Comparison of ENCODE assay signal across 22 cellular contexts in the genomic region with DNA sequence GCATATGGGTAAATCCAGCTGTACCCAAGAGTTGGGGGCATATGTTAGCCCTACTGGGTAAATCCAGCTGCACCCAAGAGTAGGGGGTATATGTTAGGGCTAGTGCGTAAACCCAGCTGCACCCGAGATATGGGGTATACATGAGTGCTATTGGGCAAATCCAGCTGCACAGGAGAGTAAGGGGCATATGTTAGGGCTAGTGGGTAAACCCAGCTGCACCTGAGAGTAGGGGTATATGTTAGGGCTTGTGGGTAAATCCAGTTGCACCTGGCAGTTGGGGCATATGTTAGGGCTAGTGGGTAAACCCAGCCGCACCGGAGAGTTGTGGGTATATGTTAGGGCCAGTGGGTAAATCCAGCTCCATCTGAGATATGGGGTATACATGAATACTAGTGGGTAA.
DNase-seq lines count a peak whose midpoint lies in the region; ATAC-seq and TF ChIP-seq lines count a peak whose summit lies in the region.
"Had no signal": no experiment of that assay in that cellular context is flagged by ENCODE, and none has a peak within 500 bp of the region (broad histone marks: within the 10 kb centered on the region; RNA-seq: fewer than 3 reads in every experiment).

No MANE protein-coding gene starts in this region.

- H3K27ac ChIP-seq in esophagus muscularis mucosa (replicated peaks in 1 of 4) = no peak overlapping the region
- H3K27ac ChIP-seq: 22Rv1, A549, BLaER1 had no signal

- H3K4me3 Mint-ChIP-seq in natural killer cell treated with Interleukin-12 subunit alpha and Interleukin-12 subunit beta and Interleukin-15 and Interleukin-18, amount 100 ng/mL, for 72 hours = no peak overlapping the region
- no peak overlapping the region for H3K4me3 Mint-ChIP-seq in progenitor cell of endocrine pancreas (ENCODE audit: low read depth)
- H3K4me3 Mint-ChIP-seq: B cell; CD14-positive monocyte; CD4-positive, alpha-beta memory T cell; CD4-positive, CD25-positive, alpha-beta regulatory T cell; CD8-positive, alpha-beta memory T cell had no signal

- no peak for TF ChIP-seq EP300 in esophagus muscularis mucosa (IDR thresholded peaks at IDR 0.05)

- peak; percentile 38 to 63 for ATAC-seq in natural killer cell treated with Interleukin-12 subunit alpha and Interleukin-12 subunit beta and Interleukin-15 and Interleukin-18, amount 100 ng/mL, for 72 hours
- ATAC-seq: A549, GM12878 had no signal

- no peak overlapping the region for H3K4me3 ChIP-seq in esophagus muscularis mucosa
- no peak overlapping the region for H3K4me3 ChIP-seq in BE2C (ENCODE audit: low read depth, low read length)
- H3K4me3 ChIP-seq: A549, BLaER1, GM12878 had no signal

- H3K4me1 ChIP-seq in esophagus muscularis mucosa (peaks cover 0 to 16% (median 14%) of the 10 kb centered on the region in 4 donors), BE2C (no peaks in the 10 kb centered on the region)
- H3K4me1 ChIP-seq: BLaER1 had no signal

- no peaks in the 10 kb centered on the region for H3K36me3 Mint-ChIP-seq in natural killer cell treated with Interleukin-12 subunit alpha and Interleukin-12 subunit beta and Interleukin-15 and Interleukin-18, amount 100 ng/mL, for 72 hours
- H3K36me3 Mint-ChIP-seq in progenitor cell of endocrine pancreas (ENCODE audit: insufficient read depth) = no peaks in the 10 kb centered on the region
- H3K36me3 Mint-ChIP-seq: CD14-positive monocyte had no signal

- H3K4me1 Mint-ChIP-seq in natural killer cell treated with Interleukin-12 subunit alpha and Interleukin-12 subunit beta and Interleukin-15 and Interleukin-18, amount 100 ng/mL, for 72 hours (ENCODE audit: low read depth in 2 of 2) = peaks cover 12 to 13% of the 10 kb centered on the region in 2 donors
- H3K4me1 Mint-ChIP-seq in progenitor cell of endocrine pancreas (ENCODE audit: low read depth) = peaks cover 15% of the 10 kb centered on the region
- H3K4me1 Mint-ChIP-seq: B cell; CD14-positive monocyte; CD4-positive, alpha-beta memory T cell had no signal

- H3K27me3 Mint-ChIP-seq in natural killer cell treated with Interleukin-12 subunit alpha and Interleukin-12 subunit beta and Interleukin-15 and Interleukin-18, amount 100 ng/mL, for 72 hours = no peaks in the 10 kb centered on the region
- no peaks in the 10 kb centered on the region for H3K27me3 Mint-ChIP-seq in progenitor cell of endocrine pancreas
- H3K27me3 Mint-ChIP-seq: B cell; CD4-positive, alpha-beta memory T cell; CD4-positive, CD25-positive, alpha-beta regulatory T cell; CD8-positive, alpha-beta memory T cell had no signal

- no peaks in the 10 kb centered on the region for H3K36me3 ChIP-seq in esophagus muscularis mucosa
- H3K36me3 ChIP-seq in BE2C = no peaks in the 10 kb centered on the region

- H3K9me3 Mint-ChIP-seq in natural killer cell treated with Interleukin-12 subunit alpha and Interleukin-12 subunit beta and Interleukin-15 and Interleukin-18, amount 100 ng/mL, for 72 hours = no peaks in the 10 kb centered on the region
- no peaks in the 10 kb centered on the region for H3K9me3 Mint-ChIP-seq in progenitor cell of endocrine pancreas (ENCODE audit: low read depth)
- H3K9me3 Mint-ChIP-seq: CD4-positive, CD25-positive, alpha-beta regulatory T cell had no signal

- TF ChIP-seq POLR2A in esophagus muscularis mucosa (IDR thresholded peaks at IDR 0.05; ENCODE audit: low read depth) = no peak

- H3K9me3 ChIP-seq in esophagus muscularis mucosa (peaks cover 0 to 4% (median 0%) of the 10 kb centered on the region in 4 donors), BE2C (no peaks in the 10 kb centered on the region)
- H3K9me3 ChIP-seq: BLaER1 had no signal

- DNase-seq in esophagus muscularis mucosa (ENCODE audit: extremely low spot score) (peak; percentile 64), progenitor cell of endocrine pancreas (ENCODE audit: low spot score, unreplicated experiment) (no peak), BE2C (no peak), NCI-H446 (lab: John Stamatoyannopoulos, UW) (no peak)
- DNase-seq in natural killer cell treated with Interleukin-12 subunit alpha and Interleukin-12 subunit beta and Interleukin-15 and Interleukin-18, amount 100 ng/mL, for 72 hours (ENCODE audit: low spot score) = no peak
- DNase-seq: AML-193; C1 segment of cervical spinal cord; CD4-positive, alpha-beta memory T cell; CD4-positive, CD25-positive, alpha-beta regulatory T cell; CD8-positive, alpha-beta memory T cell; COR-L47; DMS 273 treated with DMSO at 0.1 percent for 48 hours; DMS79; DND-41; EL; GDM1 had no signal

- H3K27me3 ChIP-seq in esophagus muscularis mucosa = no peaks in the 10 kb centered on the region
- no peaks in the 10 kb centered on the region for H3K27me3 ChIP-seq in BE2C
- H3K27me3 ChIP-seq: BLaER1 had no signal

- TF ChIP-seq CTCF in esophagus muscularis mucosa (IDR thresholded peaks at IDR 0.05) (no peak), progenitor cell of endocrine pancreas (IDR thresholded peaks at IDR 0.05; ENCODE audit: unreplicated experiment) (no peak), BE2C (IDR thresholded peaks at IDR 0.05; ENCODE audit: low read depth, low read length) (no peak)

- WGBS in esophagus muscularis mucosa = 79% methylated on average over 4 of the region's 4 CpGs

- no peak overlapping the region for H3K27ac Mint-ChIP-seq in natural killer cell treated with Interleukin-12 subunit alpha and Interleukin-12 subunit beta and Interleukin-15 and Interleukin-18, amount 100 ng/mL, for 72 hours
- H3K27ac Mint-ChIP-seq in progenitor cell of endocrine pancreas = peak overlapping the region; percentile 50
- H3K27ac Mint-ChIP-seq: B cell; CD4-positive, alpha-beta memory T cell; CD4-positive, CD25-positive, alpha-beta regulatory T cell had no signal

- intact Hi-C loops in esophagus muscularis mucosa (cut with DNase I) = no loop called here
